In genomic region chr12:109052097-109052414, GRCh38 we compare ENCODE assay signal across 8 cellular contexts. TPM values are rescaled to one million over a fixed set of nuclear protein-coding genes. Genes with fewer than 3 reads are reported as not detected.
DNase-seq lines count a peak whose midpoint lies in the region; ATAC-seq, FAIRE-seq and TF ChIP-seq lines count a peak whose summit lies in the region.

No MANE protein-coding gene starts in this region.

- TF ChIP-seq CTCF in breast epithelium (IDR thresholded peaks at IDR 0.05) (no peak), mesothelial cell of epicardium (IDR thresholded peaks at IDR 0.05; ENCODE audit: unreplicated experiment) (no peak)

- H3K9me3 Mint-ChIP-seq in stimulated activated naive CD8-positive, alpha-beta T cell treated with anti-CD3 and anti-CD28 coated beads, Interleukin-15, Interleukin-2, amounts not matched to agents 100 ng/mL and 50 ng/mL, for 24 hours = no peaks in the 10 kb centered on the region
- H3K9me3 Mint-ChIP-seq in mesothelial cell of epicardium = no peaks in the 10 kb centered on the region

- DNase-seq in stimulated activated naive CD8-positive, alpha-beta T cell treated with anti-CD3 and anti-CD28 coated beads, Interleukin-15, Interleukin-2, amounts not matched to agents 100 U/mL and 50 U/mL, for 24 hours = no peak
- no peak for DNase-seq in breast epithelium (ENCODE audit: low spot score in 2 of 2)
- no peak for DNase-seq in mesothelial cell of epicardium (ENCODE audit: low spot score in 2 of 2, unreplicated experiment in 2 of 2)
- DNase-seq in ACHN = no peak
- no peak for DNase-seq in urothelium cell line (ENCODE audit: low spot score)

- H3K27ac Mint-ChIP-seq in stimulated activated naive CD8-positive, alpha-beta T cell treated with anti-CD3 and anti-CD28 coated beads, Interleukin-15, Interleukin-2, amounts not matched to agents 100 ng/mL and 50 ng/mL, for 24 hours = peak overlapping the region; percentile 87
- H3K27ac Mint-ChIP-seq in mesothelial cell of epicardium = peak overlapping the region; percentile 96

- H3K27me3 Mint-ChIP-seq in stimulated activated naive CD8-positive, alpha-beta T cell treated with anti-CD3 and anti-CD28 coated beads, Interleukin-15, Interleukin-2, amounts not matched to agents 100 ng/mL and 50 ng/mL, for 24 hours = no peaks in the 10 kb centered on the region
- no peaks in the 10 kb centered on the region for H3K27me3 Mint-ChIP-seq in mesothelial cell of epicardium (ENCODE audit: low read depth)

- FAIRE-seq in urothelium cell line (lab: Jason Lieb, UNC) = no peak

- H3K4me1 Mint-ChIP-seq in stimulated activated naive CD8-positive, alpha-beta T cell treated with anti-CD3 and anti-CD28 coated beads, Interleukin-15, Interleukin-2, amounts not matched to agents 100 ng/mL and 50 ng/mL, for 24 hours (ENCODE audit: low read depth) = peaks cover 19% of the 10 kb centered on the region
- peaks cover 14% of the 10 kb centered on the region for H3K4me1 Mint-ChIP-seq in mesothelial cell of epicardium

- no peaks in the 10 kb centered on the region for H3K9me3 ChIP-seq in breast epithelium

- H3K4me3 Mint-ChIP-seq in stimulated activated naive CD8-positive, alpha-beta T cell treated with anti-CD3 and anti-CD28 coated beads, Interleukin-15, Interleukin-2, amounts not matched to agents 100 ng/mL and 50 ng/mL, for 24 hours = peak overlapping the region; percentile 91
- H3K4me3 Mint-ChIP-seq in mesothelial cell of epicardium = peak overlapping the region; percentile 96

- in situ Hi-C loops in ACHN (cut with HindIII; ENCODE audit: low pct_ligation_motif_present, low pct_unique_long_range_greater_than_20kb, low sequenced_read_pairs) = no loop called here

- intact Hi-C loops in breast epithelium (cut with DNase I; ENCODE audit: low total_unique reads) = no loop called here

- peak overlapping the region; percentile 96 to 99 (median 97) for H3K4me3 ChIP-seq in breast epithelium

- peak overlapping the region; percentile 85 to 91 for H3K27ac ChIP-seq in breast epithelium

- H3K36me3 ChIP-seq in breast epithelium = no peaks in the 10 kb centered on the region

- no peaks in the 10 kb centered on the region for H3K27me3 ChIP-seq in breast epithelium

- H3K36me3 Mint-ChIP-seq in stimulated activated naive CD8-positive, alpha-beta T cell treated with anti-CD3 and anti-CD28 coated beads, Interleukin-15, Interleukin-2, amounts not matched to agents 100 ng/mL and 50 ng/mL, for 24 hours (ENCODE audit: low read depth) = peaks cover 4% of the 10 kb centered on the region
- H3K36me3 Mint-ChIP-seq in mesothelial cell of epicardium = peaks cover 4% of the 10 kb centered on the region

- ATAC-seq in stimulated activated naive CD8-positive, alpha-beta T cell treated with anti-CD3 and anti-CD28 coated beads, Interleukin-15, Interleukin-2, amounts not matched to agents 100 U/mL and 50 U/mL, for 24 hours = no peak
- no peak for ATAC-seq in HG02610 (IDR thresholded peaks at IDR 0.05; ENCODE audit: unreplicated experiment)
- no peak for ATAC-seq in GM21381 (IDR thresholded peaks at IDR 0.05; ENCODE audit: unreplicated experiment)

- no peak for TF ChIP-seq POLR2A in breast epithelium (IDR thresholded peaks at IDR 0.05)

- peaks cover 3 to 17% of the 10 kb centered on the region in 2 donors for H3K4me1 ChIP-seq in breast epithelium

RNA-seq across cellular contexts. Expression of gene USP30, which starts 0.3 kb away (rescaled TPM):
- total RNA-seq in breast epithelium (10 to 100 TPM; 22.2 to 28.5 (median 24.7) TPM), mesothelial cell of epicardium (21.6 to 27.3 TPM (median 23.0 TPM) in 3 replicates)

RNA-seq across cellular contexts. Expression of gene SVOP, which starts 31.2 kb away (rescaled TPM):
- total RNA-seq in breast epithelium (not detected), mesothelial cell of epicardium (not detected in 3 replicates)

RNA-seq across cellular contexts. Expression of gene ALKBH2, which starts 41.2 kb away (rescaled TPM):
- total RNA-seq in breast epithelium = 10 to 100 TPM; 18.9 to 27.2 (median 18.9) TPM
- total RNA-seq in mesothelial cell of epicardium = 37.3 to 39.6 TPM (median 37.4 TPM) in 3 replicates

RNA-seq across cellular contexts. Expression of gene UNG, which starts 45.3 kb away (rescaled TPM):
- total RNA-seq in breast epithelium (10 to 100 TPM; 23.2 to 28.7 (median 23.9) TPM), mesothelial cell of epicardium (48.2 to 49.0 TPM (median 48.7 TPM) in 3 replicates)
